Comparison of ENCODE assay signal across 9 cellular contexts in genomic region chr3:194396897-194397756, GRCh38. TPM values are rescaled to one million over a fixed set of nuclear protein-coding genes. Genes with fewer than 3 reads are reported as not detected.
DNase-seq lines count a peak whose midpoint lies in the region; ATAC-seq, FAIRE-seq and TF ChIP-seq lines count a peak whose summit lies in the region.
"Had no signal": no experiment of that assay in that cellular context is flagged by ENCODE, and none has a peak within 500 bp of the region (broad histone marks: within the 10 kb centered on the region; RNA-seq: fewer than 3 reads in every experiment).

No MANE protein-coding gene starts in this region.

- no peak overlapping the region for H3K27ac ChIP-seq in endothelial cell of umbilical vein (ENCODE audit: insufficient read depth, low read depth, low read length)
- H3K27ac ChIP-seq in gastrocnemius medialis, result no peak overlapping the region

- H3K36me3 ChIP-seq in endothelial cell of umbilical vein (ENCODE audit: control insufficient read depth in 2 of 2, extremely low read depth in 1 of 2, insufficient read depth in 2 of 2, low read length in 2 of 2), result no peaks in the 10 kb centered on the region
- H3K36me3 ChIP-seq in gastrocnemius medialis, result no peaks in the 10 kb centered on the region

- BruUV-seq in endothelial cell of umbilical vein (replicated peaks; lab: Mats Ljungman, UMichigan), result no TSS peak

- FAIRE-seq in endothelial cell of umbilical vein (lab: Jason Lieb, UNC), result no peak

- in situ Hi-C loops in gastrocnemius medialis (cut with MboI; ENCODE audit: low sequenced_read_pairs in 4 of 4), result no loop called here

- H2AFZ ChIP-seq in endothelial cell of umbilical vein (ENCODE audit: low read depth, low read length), result peak overlapping the region; percentile 1

- no peaks in the 10 kb centered on the region for H3K9me1 ChIP-seq in endothelial cell of umbilical vein (replicated peaks; ENCODE audit: control insufficient read depth, extremely low read depth, insufficient read depth, low read length)

- no peak overlapping the region for H3K9ac ChIP-seq in endothelial cell of umbilical vein (replicated peaks; ENCODE audit: extremely low read depth, insufficient read depth, low read length)

- H3K79me2 ChIP-seq in endothelial cell of umbilical vein (ENCODE audit: control insufficient read depth, insufficient read depth, low read length), result no peaks in the 10 kb centered on the region

- peak; percentile 17 for DNase-seq in activated CD4-positive, alpha-beta T cell treated with anti-CD3 and anti-CD28 coated beads for 1 hour
- peak; percentile 21 for DNase-seq in endothelial cell of umbilical vein (ENCODE audit: low read depth, low spot score)
- no peak for DNase-seq in gastrocnemius medialis
- no peak for DNase-seq in SW 1271 (lab: John Stamatoyannopoulos, UW)
- no peak for DNase-seq in NCI-H2227 (lab: John Stamatoyannopoulos, UW; ENCODE audit: unreplicated experiment)
- DNase-seq in HK-2 (ENCODE audit: unreplicated experiment), result no peak

- ATAC-seq in GM18909 (IDR thresholded peaks at IDR 0.05; ENCODE audit: poor library complexity, unreplicated experiment) (peak; percentile 46), gastrocnemius medialis (no peak), HG03342 (IDR thresholded peaks at IDR 0.05; ENCODE audit: unreplicated experiment) (no peak)

- H3K4me3 ChIP-seq in endothelial cell of umbilical vein (replicated peaks in 1 of 3; ENCODE audit: insufficient read depth in 1 of 3, low read depth in 1 of 3, low read length in 3 of 3), result peak overlapping the region in 2 of 3 experiments; percentile 1 to 2
- H3K4me3 ChIP-seq in gastrocnemius medialis, result peak overlapping the region in 3 of 4 donors; percentile 12 to 21 (median 16)

- peaks cover 24 to 55% of the 10 kb centered on the region in 2 experiments for H3K27me3 ChIP-seq in endothelial cell of umbilical vein (ENCODE audit: control insufficient read depth in 2 of 2, insufficient read depth in 2 of 2, low read length in 2 of 2)
- H3K27me3 ChIP-seq in gastrocnemius medialis, result peaks cover 27 to 33% (median 28%) of the 10 kb centered on the region in 3 donors

- no peak for TF ChIP-seq CTCF in endothelial cell of umbilical vein (IDR thresholded peaks at IDR 0.05; ENCODE audit: extremely low read depth in 1 of 2, insufficient read depth in 1 of 2, low read depth in 1 of 2, low read length in 2 of 2)
- TF ChIP-seq CTCF in gastrocnemius medialis (IDR thresholded peaks at IDR 0.05 in 4 of 5, conservative IDR thresholded peaks at IDR 0.05 in 1 of 5), result no peak

- peak overlapping the region; percentile 64 for H3K4me2 ChIP-seq in endothelial cell of umbilical vein (ENCODE audit: insufficient read depth, low read length)

- peaks cover 6% of the 10 kb centered on the region for H3K4me1 ChIP-seq in endothelial cell of umbilical vein (ENCODE audit: control insufficient read depth, extremely low read depth, insufficient read depth, low read length)
- peaks cover 4 to 5% of the 10 kb centered on the region in 2 donors for H3K4me1 ChIP-seq in gastrocnemius medialis

- no peaks in the 10 kb centered on the region for H4K20me1 ChIP-seq in endothelial cell of umbilical vein (replicated peaks; ENCODE audit: control insufficient read depth, extremely low read depth, insufficient read depth, low read length)

- intact Hi-C loops in endothelial cell of umbilical vein (cut with micrococcal nuclease), result no loop called here
- intact Hi-C loops in gastrocnemius medialis (cut with DNase I; ENCODE audit: low total_unique reads), result no loop called here

- dilution Hi-C loops in endothelial cell of umbilical vein (cut with MboI; ENCODE audit: extremely low pct_ligation_motif_present, low sequenced_read_pairs), result no loop called here

- CTCF ChIA-PET in endothelial cell of umbilical vein (lab: Charles Lee), result interaction anchor here (0.8 to 6.6 kb wide), 8 partner anchors 10 to 616 kb away, joined by 3 to 74 read pairs (median 4); no protein-coding TSS in a partner anchor

- H3K9me3 ChIP-seq in endothelial cell of umbilical vein (replicated peaks; ENCODE audit: control insufficient read depth, insufficient read depth, low read length) (no peaks in the 10 kb centered on the region), gastrocnemius medialis (no peaks in the 10 kb centered on the region)

- TF ChIP-seq POLR2A in endothelial cell of umbilical vein (IDR thresholded peaks at IDR 0.05; ENCODE audit: low read depth, low read length) (no peak), gastrocnemius medialis (IDR thresholded peaks at IDR 0.05) (no peak)

- POLR2A ChIA-PET in endothelial cell of umbilical vein (lab: Charles Lee), result no interaction called here

TF ChIP-seq in endothelial cell of umbilical vein, 7 proteins besides CTCF, POLR2A, EP300 and RAD21:
- TF ChIP-seq JUN (IDR thresholded peaks at IDR 0.05; ENCODE audit: borderline replicate concordance, insufficient read depth, insufficient read length, low read depth) (no peak), EZH2 (IDR thresholded peaks at IDR 0.05; ENCODE audit: borderline replicate concordance, low read depth, low read length, severe bottlenecking) (peak; percentile 2)

RNA-seq across cellular contexts. Expression of gene GP5, which starts 1.9 kb away (rescaled TPM):
- 0.11 TPM in 1 of 2 replicates, not detected in the other for total RNA-seq in endothelial cell of umbilical vein
- polyA plus RNA-seq in endothelial cell of umbilical vein, result 0.03 and 0.06 TPM in 2 replicates
- 0.01 TPM in 1 of 2 replicates, not detected in the other for polyA plus RNA-seq in endothelial cell of umbilical vein (2011; cell fraction: cytosol; rRNA removed)
- 0.05 and 0.08 TPM in 2 replicates for polyA plus RNA-seq in endothelial cell of umbilical vein (2011; cell fraction: nucleus; rRNA removed)
- not detected in 2 replicates for polyA plus RNA-seq in endothelial cell of umbilical vein (2012)
- polyA minus RNA-seq in endothelial cell of umbilical vein, result 0.17 and 0.19 TPM in 2 replicates
- polyA minus RNA-seq in endothelial cell of umbilical vein (2011; cell fraction: cytosol; rRNA and poly(A)+ RNA removed), result not detected
- 0.29 and 0.43 TPM in 2 replicates for polyA minus RNA-seq in endothelial cell of umbilical vein (2011; cell fraction: nucleus; rRNA and poly(A)+ RNA removed)
- under 1 TPM in 1 of 4 donors, not detected in 3; 0.10 TPM for total RNA-seq in gastrocnemius medialis

RNA-seq across cellular contexts. Expression of gene LRRC15, which starts 27.6 kb away (rescaled TPM):
- not detected in 2 replicates for total RNA-seq in endothelial cell of umbilical vein
- polyA plus RNA-seq in endothelial cell of umbilical vein, result not detected in 2 replicates
- not detected in 2 replicates for polyA plus RNA-seq in endothelial cell of umbilical vein (2011; cell fraction: cytosol; rRNA removed)
- not detected in 2 replicates for polyA plus RNA-seq in endothelial cell of umbilical vein (2011; cell fraction: nucleus; rRNA removed)
- polyA plus RNA-seq in endothelial cell of umbilical vein (2012), result not detected in 2 replicates
- polyA minus RNA-seq in endothelial cell of umbilical vein, result not detected in 2 replicates
- polyA minus RNA-seq in endothelial cell of umbilical vein (2011; cell fraction: cytosol; rRNA and poly(A)+ RNA removed), result not detected
- not detected in 2 replicates for polyA minus RNA-seq in endothelial cell of umbilical vein (2011; cell fraction: nucleus; rRNA and poly(A)+ RNA removed)
- total RNA-seq in gastrocnemius medialis, result under 1 TPM in 1 of 4 donors, not detected in 3; 0.05 TPM

RNA-seq across cellular contexts. Expression of gene CPN2, which starts 46.0 kb away (rescaled TPM):
- total RNA-seq in endothelial cell of umbilical vein (not detected in 2 replicates), gastrocnemius medialis (1 to 10 TPM in 1 of 4 donors, under 1 TPM in 1, not detected in 2; 0.46 to 1.1 TPM)
- not detected in 2 replicates for polyA plus RNA-seq in endothelial cell of umbilical vein
- polyA plus RNA-seq in endothelial cell of umbilical vein (2011; cell fraction: cytosol; rRNA removed), result not detected in 2 replicates
- polyA plus RNA-seq in endothelial cell of umbilical vein (2011; cell fraction: nucleus; rRNA removed), result not detected in 2 replicates
- not detected in 2 replicates for polyA plus RNA-seq in endothelial cell of umbilical vein (2012)
- not detected in 2 replicates for polyA minus RNA-seq in endothelial cell of umbilical vein
- polyA minus RNA-seq in endothelial cell of umbilical vein (2011; cell fraction: cytosol; rRNA and poly(A)+ RNA removed), result not detected
- polyA minus RNA-seq in endothelial cell of umbilical vein (2011; cell fraction: nucleus; rRNA and poly(A)+ RNA removed), result not detected in 2 replicates
- total RNA-seq: dermis microvascular lymphatic vessel endothelial cell had no signal

Comparison
In these comparisons a context has a peak if more than half of its experiments do, and no peak if none do; other contexts are left out.
1. DNase-seq: peak in activated CD4-positive, alpha-beta T cell treated with anti-CD3 and anti-CD28 coated beads for 1 hour (single experiment) and endothelial cell of umbilical vein (single experiment); none in gastrocnemius medialis (0 of 2), SW 1271 (0 of 2), NCI-H2227 (single experiment) and HK-2 (single experiment).